9 cellular contexts compared by ENCODE assay signal in genomic region chr2:138948070-138948539, GRCh38.
DNase-seq lines count a peak whose midpoint lies in the region; ATAC-seq and TF ChIP-seq lines count a peak whose summit lies in the region.
"Had no signal": no experiment of that assay in that cellular context is flagged by ENCODE, and none has a peak within 500 bp of the region (broad histone marks: within the 10 kb centered on the region; RNA-seq: fewer than 3 reads in every experiment).

No MANE protein-coding gene starts in this region.

- H3K27ac ChIP-seq in A673 (ENCODE audit: low read depth, low read length, poor library complexity, severe bottlenecking) (no peak overlapping the region), epithelial cell of prostate (peak overlapping the region; percentile 53), Karpas-422 (ENCODE audit: low read length) (no peak overlapping the region)

- peak; percentile 76 for ATAC-seq in GM21717 (IDR thresholded peaks at IDR 0.05; ENCODE audit: unreplicated experiment)

- H3K27me3 ChIP-seq in A673 (replicated peaks; ENCODE audit: insufficient read depth, low read depth, low read length, poor library complexity), result no peaks in the 10 kb centered on the region
- H3K27me3 ChIP-seq in Karpas-422 (ENCODE audit: low read length), result no peaks in the 10 kb centered on the region

- no peak overlapping the region for H3K4me2 ChIP-seq in Karpas-422 (ENCODE audit: low read depth, low read length, poor library complexity, severe bottlenecking)

- H3K36me3 ChIP-seq in A673 (ENCODE audit: insufficient read depth, low read length, poor library complexity, severe bottlenecking) (no peaks in the 10 kb centered on the region), Karpas-422 (ENCODE audit: insufficient read depth, low read length) (no peaks in the 10 kb centered on the region)

- H3K9me3 ChIP-seq in A673 (ENCODE audit: low read depth, low read length, poor library complexity, severe bottlenecking) (no peaks in the 10 kb centered on the region), Karpas-422 (ENCODE audit: low read length) (peaks cover 6% of the 10 kb centered on the region; the same call in 1 of the 2 replicates)

- intact Hi-C loops in A673 (cut with micrococcal nuclease; ENCODE audit: unreplicated experiment), result no loop called here

- no peak overlapping the region for H3K9ac ChIP-seq in Karpas-422 (ENCODE audit: low read length)

- H3K4me1 ChIP-seq in A673 (ENCODE audit: insufficient read depth, low read length, poor library complexity, severe bottlenecking) (peaks cover 17% of the 10 kb centered on the region), Karpas-422 (ENCODE audit: low read length) (no peaks in the 10 kb centered on the region)

- no peak for TF ChIP-seq CTCF in A673 (conservative IDR thresholded peaks at IDR 0.05; ENCODE audit: low read depth, low read length)
- no peak for TF ChIP-seq CTCF in mesothelial cell of epicardium (IDR thresholded peaks at IDR 0.05; ENCODE audit: unreplicated experiment)
- no peak for TF ChIP-seq CTCF in chondrocyte (IDR thresholded peaks at IDR 0.05)

- H3K9me2 ChIP-seq in Karpas-422 (replicated peaks; ENCODE audit: insufficient read depth, low read length), result 0 out of 2 replicates have a peak, but pooled peaks cover 6% of the 10 kb centered on the region

- H3K27ac Mint-ChIP-seq in mesothelial cell of epicardium (no peak overlapping the region), chondrocyte (ENCODE audit: unreplicated experiment) (no peak overlapping the region)

- POLR2A ChIA-PET in A673 (lab: Charles Lee; ENCODE audit: low non-redundant PET), result no interaction called here

- H3K4me1 Mint-ChIP-seq in mesothelial cell of epicardium (peaks cover 4% of the 10 kb centered on the region), chondrocyte (ENCODE audit: low read depth) (peaks cover 24% of the 10 kb centered on the region)

- no peak overlapping the region for H2AFZ ChIP-seq in Karpas-422 (ENCODE audit: low read length)

- no TSS peak for BruUV-seq in A673 (replicated peaks; lab: Mats Ljungman, UMichigan)

- no peak overlapping the region for H3K4me3 Mint-ChIP-seq in mesothelial cell of epicardium
- H3K4me3 Mint-ChIP-seq in chondrocyte (ENCODE audit: unreplicated experiment), result no peak overlapping the region

- H4K20me1 ChIP-seq in Karpas-422 (ENCODE audit: insufficient read depth, low read depth, low read length), result no peaks in the 10 kb centered on the region

- CTCF ChIA-PET in A673 (lab: Charles Lee), result no interaction called here

- no peaks in the 10 kb centered on the region for H3K79me2 ChIP-seq in Karpas-422 (ENCODE audit: low read length)

- H3K36me3 Mint-ChIP-seq in mesothelial cell of epicardium, result no peaks in the 10 kb centered on the region
- H3K36me3 Mint-ChIP-seq in chondrocyte (ENCODE audit: low read depth), result no peaks in the 10 kb centered on the region

- H3K27me3 Mint-ChIP-seq in mesothelial cell of epicardium (ENCODE audit: low read depth), result no peaks in the 10 kb centered on the region
- H3K27me3 Mint-ChIP-seq in chondrocyte (ENCODE audit: low read depth), result peaks cover 46% of the 10 kb centered on the region

- H3K4me3 ChIP-seq in A673 (ENCODE audit: low read depth, low read length, poor library complexity, severe bottlenecking), result no peak overlapping the region
- H3K4me3 ChIP-seq in Karpas-422 (ENCODE audit: low read length), result no peak overlapping the region

- H3K9me3 Mint-ChIP-seq in mesothelial cell of epicardium (peaks cover 3% of the 10 kb centered on the region), chondrocyte (ENCODE audit: low read depth) (peaks cover 2% of the 10 kb centered on the region)

- DNase-seq in A673 (ENCODE audit: low spot score) (peak; percentile 91), LHCN-M2 (ENCODE audit: low read depth) (peak; percentile 100), epithelial cell of prostate (ENCODE audit: low read depth, low spot score) (peak; percentile 83), mesothelial cell of epicardium (ENCODE audit: low spot score in 2 of 2, unreplicated experiment in 2 of 2) (no peak), chondrocyte (ENCODE audit: low spot score) (no peak), SKM-1 (lab: John Stamatoyannopoulos, UW; ENCODE audit: unreplicated experiment) (no peak), Karpas-422 (no peak)
- DNase-seq: stimulated activated naive CD4-positive, alpha-beta T cell treated with Interleukin-2 at 50 U/mL for 16 hours had no signal

Comparison
In these comparisons a context has a peak if more than half of its experiments do, and no peak if none do; other contexts are left out.
1. DNase-seq: peak in A673 (single experiment), LHCN-M2 (single experiment) and epithelial cell of prostate (single experiment); none in mesothelial cell of epicardium (0 of 2), chondrocyte (single experiment), SKM-1 (single experiment) and Karpas-422 (single experiment).